In the genomic region with DNA sequence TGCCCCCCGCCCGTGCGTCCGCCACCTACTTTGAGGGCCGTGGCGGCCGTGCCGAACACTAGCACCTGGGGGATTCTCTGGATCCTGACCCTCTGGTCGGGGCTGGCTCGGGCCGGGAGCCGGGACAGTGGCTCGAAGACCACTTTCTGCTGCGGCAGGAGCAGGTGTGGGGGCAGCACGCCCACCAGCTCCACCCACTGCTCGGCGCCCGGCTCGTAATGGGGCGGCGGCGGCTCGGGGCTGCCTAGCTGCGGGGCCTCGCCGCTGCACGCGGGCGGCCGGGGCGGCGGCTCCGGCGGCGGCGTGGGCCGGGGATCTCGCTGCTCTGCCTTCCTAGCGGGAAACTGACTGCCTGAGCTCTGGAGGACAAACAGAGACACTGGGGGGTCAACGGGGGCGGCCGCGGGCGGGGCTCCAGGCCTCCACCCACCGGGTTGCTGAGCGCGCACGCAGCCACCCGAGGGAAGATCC, we compare ENCODE assay signal across 6 cellular contexts. TPM values are rescaled to one million over a fixed set of nuclear protein-coding genes. Genes with fewer than 3 reads are reported as not detected.
DNase-seq lines count a peak whose midpoint lies in the region; ATAC-seq and TF ChIP-seq lines count a peak whose summit lies in the region.

No MANE protein-coding gene starts in this region.

- H3K36me3 ChIP-seq in left ventricle myocardium inferior: peaks cover 12% of the 10 kb centered on the region
- H3K36me3 ChIP-seq in stomach: peaks cover 4 to 69% (median 63%) of the 10 kb centered on the region in 4 donors

- H3K9me3 ChIP-seq in left ventricle myocardium inferior (replicated peaks): no peaks in the 10 kb centered on the region
- H3K9me3 ChIP-seq in stomach: no peaks in the 10 kb centered on the region

- WGBS in stomach, 5 donors: 1 to 4% (median 1%) methylated on average over 25 to 49 of the region's 49 CpGs

- no peak for ATAC-seq in GM19395 (IDR thresholded peaks at IDR 0.05; ENCODE audit: unreplicated experiment)

- H3K4me1 ChIP-seq in left ventricle myocardium inferior (peaks cover 48% of the 10 kb centered on the region), stomach (peaks cover 17 to 26% (median 20%) of the 10 kb centered on the region in 4 donors)

- TF ChIP-seq EP300 in stomach (IDR thresholded peaks at IDR 0.05): no peak

- DNase-seq in activated CD8-positive, alpha-beta memory T cell treated with anti-CD3 and anti-CD28 coated beads for 24 hours: peak; percentile 76
- DNase-seq in left ventricle myocardium inferior: no peak
- no peak for DNase-seq in stomach
- no peak for DNase-seq in middle frontal gyrus (ENCODE audit: extremely low spot score, low spot score)
- DNase-seq in superior temporal gyrus (ENCODE audit: extremely low spot score): no peak

- no peak for TF ChIP-seq CTCF in left ventricle myocardium inferior (IDR thresholded peaks at IDR 0.05; ENCODE audit: borderline replicate concordance)
- TF ChIP-seq CTCF in stomach (IDR thresholded peaks at IDR 0.05): no peak

- intact Hi-C loops in left ventricle myocardium inferior (cut with micrococcal nuclease) (no loop called here), stomach (cut with DNase I; ENCODE audit: low total_unique reads) (no loop called here)

- H3K27ac ChIP-seq in left ventricle myocardium inferior (replicated peaks) (peak overlapping the region; percentile 91), stomach (peak overlapping the region; percentile 28 to 82 (median 71))

- TF ChIP-seq POLR2A in stomach (IDR thresholded peaks at IDR 0.05): no peak

- peak overlapping the region; percentile 71 for H3K4me3 ChIP-seq in left ventricle myocardium inferior
- H3K4me3 ChIP-seq in stomach: peak overlapping the region; percentile 53 to 57 (median 54)

- H3K27me3 ChIP-seq in left ventricle myocardium inferior (ENCODE audit: low read depth) (no peaks in the 10 kb centered on the region), stomach (no peaks in the 10 kb centered on the region)

RNA-seq across cellular contexts. Expression of a gene that starts 26.4 kb away (rescaled TPM):
- 17.0 TPM for total RNA-seq in left ventricle myocardium inferior
- 10 to 100 TPM in 2 of 5 donors, 1 to 10 TPM in 3; 7.1 to 37.3 (median 9.8) TPM for total RNA-seq in stomach
- 10 to 100 TPM; 21.2 to 32.9 (median 31.3) TPM for polyA plus RNA-seq in stomach

RNA-seq across cellular contexts. Expression of a gene that starts 27.4 kb away (rescaled TPM):
- total RNA-seq in left ventricle myocardium inferior (15.2 TPM), stomach (10 to 100 TPM in 1 of 5 donors, 1 to 10 TPM in 3, under 1 TPM in 1; 0.58 to 27.2 (median 2.6) TPM)
- polyA plus RNA-seq in stomach: 1 to 10 TPM; 3.1 to 6.0 (median 3.6) TPM

RNA-seq across cellular contexts. Expression of a gene that starts 40.5 kb away (rescaled TPM):
- 1.9 TPM for total RNA-seq in left ventricle myocardium inferior
- total RNA-seq in stomach: not detected
- 1 to 10 TPM in 2 of 3 donors, under 1 TPM in 1; 0.92 to 3.4 (median 1.3) TPM for polyA plus RNA-seq in stomach

RNA-seq across cellular contexts. Expression of a gene that starts 49.2 kb away (rescaled TPM):
- not detected for total RNA-seq in left ventricle myocardium inferior
- not detected for total RNA-seq in stomach
- not detected for polyA plus RNA-seq in stomach

RNA-seq across cellular contexts. Expression of a gene that starts 52.8 kb away (rescaled TPM):
- total RNA-seq in left ventricle myocardium inferior: 4.0 TPM
- 10 to 100 TPM in 1 of 5 donors, 1 to 10 TPM in 2, not detected in 2; 2.3 to 11.1 (median 4.0) TPM for total RNA-seq in stomach
- polyA plus RNA-seq in stomach: 1 to 10 TPM; 1.1 to 2.6 (median 1.5) TPM
